In genomic region chr22:42986115-42986514, GRCh38 we compare ENCODE assay signal across 1 cellular context.
TF ChIP-seq lines count a peak whose summit lies in the region.

No MANE protein-coding gene starts in this region.

TF ChIP-seq in WTC11, 78 proteins besides CTCF, POLR2A, EP300 and RAD21 (continued from another document):
- TF ChIP-seq ZBTB43 (CRISPR knock-in tag; IDR thresholded peaks at IDR 0.05) (no peak), STAT6 (CRISPR knock-in tag; conservative IDR thresholded peaks at IDR 0.05; ENCODE audit: low read depth) (no peak), GRHL2 (CRISPR knock-in tag; IDR thresholded peaks at IDR 0.05; ENCODE audit: insufficient replicate concordance, severe bottlenecking) (no peak), MYBL2 (CRISPR knock-in tag; IDR thresholded peaks at IDR 0.05) (no peak), IRF2 (CRISPR knock-in tag; IDR thresholded peaks at IDR 0.05; ENCODE audit: borderline replicate concordance, low read depth) (no peak), NR2C2 (CRISPR knock-in tag; IDR thresholded peaks at IDR 0.05) (no peak), ARID4B (CRISPR knock-in tag; IDR thresholded peaks at IDR 0.05; ENCODE audit: borderline replicate concordance) (no peak), ZNF512 (CRISPR knock-in tag; IDR thresholded peaks at IDR 0.05; ENCODE audit: borderline replicate concordance) (no peak), ZNF423 (CRISPR knock-in tag; IDR thresholded peaks at IDR 0.05) (no peak), TEAD4 (CRISPR knock-in tag; IDR thresholded peaks at IDR 0.05) (no peak), ZNF138 (CRISPR knock-in tag; conservative IDR thresholded peaks at IDR 0.05) (no peak), AR (CRISPR knock-in tag; IDR thresholded peaks at IDR 0.05) (no peak), ZNF281 (CRISPR knock-in tag; IDR thresholded peaks at IDR 0.05) (no peak)
